13 cellular contexts compared by ENCODE assay signal in genomic region chr4:2258091-2259035, GRCh38. TPM values are rescaled to one million over a fixed set of nuclear protein-coding genes. Genes with fewer than 3 reads are reported as not detected.
A peak's percentile ranks its signal among the peaks of the same experiment; 100 is the strongest.
DNase-seq lines count a peak whose midpoint lies in the region; ATAC-seq and TF ChIP-seq lines count a peak whose summit lies in the region.
"Had no signal": no experiment of that assay in that cellular context is flagged by ENCODE, and none has a peak within 500 bp of the region (broad histone marks: within the 10 kb centered on the region; RNA-seq: fewer than 3 reads in every experiment).

No MANE protein-coding gene starts in this region.

- peak overlapping the region; percentile 61; the same call in 1 of the 2 replicates for H3K27ac ChIP-seq in BLaER1

- peaks cover 79% of the 10 kb centered on the region for H4K20me1 ChIP-seq in BLaER1

- peaks cover 58% of the 10 kb centered on the region for H3K36me3 ChIP-seq in BLaER1

- H3K9me3 Mint-ChIP-seq in activated CD8-positive, alpha-beta memory T cell treated with anti-CD3 and anti-CD28 coated beads, Interleukin-2, amount 10 ng/mL, durations not matched to agents 7 days and 5 days (ENCODE audit: low read depth), result no peaks in the 10 kb centered on the region
- no peaks in the 10 kb centered on the region for H3K9me3 Mint-ChIP-seq in progenitor cell of endocrine pancreas (ENCODE audit: low read depth)
- H3K9me3 Mint-ChIP-seq: activated CD4-positive, alpha-beta T cell treated with anti-CD3 and anti-CD28 coated beads, Interleukin-2, amount 10 ng/mL, durations not matched to agents 7 days and 5 days; CD4-positive, CD25-positive, alpha-beta regulatory T cell had no signal

- H3K36me3 Mint-ChIP-seq in activated CD8-positive, alpha-beta memory T cell treated with anti-CD3 and anti-CD28 coated beads, Interleukin-2, amount 10 ng/mL, durations not matched to agents 7 days and 5 days, result no peaks in the 10 kb centered on the region
- peaks cover 3% of the 10 kb centered on the region for H3K36me3 Mint-ChIP-seq in progenitor cell of endocrine pancreas (ENCODE audit: insufficient read depth)

- no peak for ATAC-seq in activated CD8-positive, alpha-beta memory T cell treated with anti-CD3 and anti-CD28 coated beads, Interleukin-2, amount 10 ng/mL, durations not matched to agents 7 days and 5 days
- ATAC-seq in left cardiac atrium, result no peak
- no peak for ATAC-seq in HG02588 (IDR thresholded peaks at IDR 0.05; ENCODE audit: unreplicated experiment)
- ATAC-seq: PC-3 had no signal

- CTCF ChIA-PET in activated CD8-positive, alpha-beta memory T cell treated with anti-CD3 and anti-CD28 coated beads, Interleukin-2, amount 10 ng/mL, durations not matched to agents 7 days and 5 days (lab: Charles Lee), result interaction anchor here (0.8 kb wide), 1 partner anchor 183 kb away, joined by 3 read pairs; no protein-coding TSS in a partner anchor

- H3K27me3 Mint-ChIP-seq in activated CD8-positive, alpha-beta memory T cell treated with anti-CD3 and anti-CD28 coated beads, Interleukin-2, amount 10 ng/mL, durations not matched to agents 7 days and 5 days, result no peaks in the 10 kb centered on the region
- no peaks in the 10 kb centered on the region for H3K27me3 Mint-ChIP-seq in progenitor cell of endocrine pancreas
- H3K27me3 Mint-ChIP-seq: activated CD4-positive, alpha-beta T cell treated with anti-CD3 and anti-CD28 coated beads, Interleukin-2, amount 10 ng/mL, durations not matched to agents 7 days and 5 days; CD4-positive, CD25-positive, alpha-beta regulatory T cell had no signal

- peaks cover 1% of the 10 kb centered on the region for H3K4me1 Mint-ChIP-seq in activated CD8-positive, alpha-beta memory T cell treated with anti-CD3 and anti-CD28 coated beads, Interleukin-2, amount 10 ng/mL, durations not matched to agents 7 days and 5 days
- H3K4me1 Mint-ChIP-seq in progenitor cell of endocrine pancreas (ENCODE audit: low read depth), result peaks cover 2% of the 10 kb centered on the region

- no peaks in the 10 kb centered on the region for H3K9me3 ChIP-seq in BLaER1

- peak overlapping the region; percentile 92; the same call in 1 of the 2 replicates for H3K9ac ChIP-seq in BLaER1

- H3K4me2 ChIP-seq in BLaER1, result peak overlapping the region; percentile 68

- intact Hi-C loops in left cardiac atrium (cut with DNase I), result no loop called here

- TF ChIP-seq CTCF in progenitor cell of endocrine pancreas (IDR thresholded peaks at IDR 0.05; ENCODE audit: unreplicated experiment), result no peak

- H3K4me1 ChIP-seq in BLaER1, result peaks cover 63% of the 10 kb centered on the region

- H3K4me3 Mint-ChIP-seq in activated CD8-positive, alpha-beta memory T cell treated with anti-CD3 and anti-CD28 coated beads, Interleukin-2, amount 10 ng/mL, durations not matched to agents 7 days and 5 days, result no peak overlapping the region
- H3K4me3 Mint-ChIP-seq in progenitor cell of endocrine pancreas (ENCODE audit: low read depth), result peak overlapping the region; percentile 24
- H3K4me3 Mint-ChIP-seq: activated CD4-positive, alpha-beta T cell treated with anti-CD3 and anti-CD28 coated beads, Interleukin-2, amount 10 ng/mL, durations not matched to agents 7 days and 5 days had no signal

- no peaks in the 10 kb centered on the region for H3K27me3 ChIP-seq in BLaER1

- peak; percentile 39 for DNase-seq in activated CD8-positive, alpha-beta memory T cell treated with anti-CD3 and anti-CD28 coated beads, Interleukin-2, amount 10 ng/mL, durations not matched to agents 7 days and 5 days
- DNase-seq in left cardiac atrium, result peak; percentile 20
- peak; percentile 9 for DNase-seq in progenitor cell of endocrine pancreas (ENCODE audit: low spot score, unreplicated experiment)
- DNase-seq in kidney glomerular epithelial cell (lab: John Stamatoyannopoulos, UW), result no peak
- DNase-seq in NCI-H1092 (lab: John Stamatoyannopoulos, UW), result no peak
- DNase-seq in NCI-H2227 (lab: John Stamatoyannopoulos, UW; ENCODE audit: unreplicated experiment), result no peak
- DNase-seq: activated CD4-positive, alpha-beta T cell treated with anti-CD3 and anti-CD28 coated beads, Interleukin-2, amount 10 ng/mL, durations not matched to agents 7 days and 5 days; cortex of kidney; PC-3; retina had no signal

- no peak overlapping the region for H3K4me3 ChIP-seq in BLaER1

- no peak overlapping the region for H3K27ac Mint-ChIP-seq in activated CD8-positive, alpha-beta memory T cell treated with anti-CD3 and anti-CD28 coated beads, Interleukin-2, amount 10 ng/mL, durations not matched to agents 7 days and 5 days
- H3K27ac Mint-ChIP-seq in progenitor cell of endocrine pancreas, result no peak overlapping the region

RNA-seq across cellular contexts. Expression of gene MXD4, which starts 3.5 kb away (rescaled TPM):
- total RNA-seq in activated CD8-positive, alpha-beta memory T cell treated with anti-CD3 and anti-CD28 coated beads, Interleukin-2, amount 10 ng/mL, durations not matched to agents 7 days and 5 days, result 10 to 100 TPM; 13.7 to 14.3 TPM
- total RNA-seq in left cardiac atrium (10 to 100 TPM; 27.7 to 46.9 TPM), progenitor cell of endocrine pancreas (103 and 121 TPM in 2 replicates)

RNA-seq across cellular contexts. Expression of gene HAUS3, which starts 16.4 kb away (rescaled TPM):
- total RNA-seq in activated CD8-positive, alpha-beta memory T cell treated with anti-CD3 and anti-CD28 coated beads, Interleukin-2, amount 10 ng/mL, durations not matched to agents 7 days and 5 days, result 10 to 100 TPM; 29.8 to 34.5 TPM
- total RNA-seq in left cardiac atrium (1 to 10 TPM; 6.7 to 7.3 TPM), progenitor cell of endocrine pancreas (18.1 and 18.3 TPM in 2 replicates)

RNA-seq across cellular contexts. Expression of gene POLN, which starts 16.4 kb away (rescaled TPM):
- total RNA-seq in activated CD8-positive, alpha-beta memory T cell treated with anti-CD3 and anti-CD28 coated beads, Interleukin-2, amount 10 ng/mL, durations not matched to agents 7 days and 5 days, result 1 to 10 TPM; 5.5 to 5.6 TPM
- total RNA-seq in left cardiac atrium (1 to 10 TPM; 2.4 to 6.3 TPM), progenitor cell of endocrine pancreas (5.0 and 5.9 TPM in 2 replicates)

Comparison
In these comparisons a context has a peak if more than half of its experiments do, and no peak if none do; other contexts are left out.
1. DNase-seq: peak in activated CD8-positive, alpha-beta memory T cell treated with anti-CD3 and anti-CD28 coated beads, Interleukin-2, amount 10 ng/mL, durations not matched to agents 7 days and 5 days (single experiment), left cardiac atrium (single experiment) and progenitor cell of endocrine pancreas (single experiment); none in kidney glomerular epithelial cell (single experiment), NCI-H1092 (single experiment) and NCI-H2227 (single experiment).